In the genomic region with DNA sequence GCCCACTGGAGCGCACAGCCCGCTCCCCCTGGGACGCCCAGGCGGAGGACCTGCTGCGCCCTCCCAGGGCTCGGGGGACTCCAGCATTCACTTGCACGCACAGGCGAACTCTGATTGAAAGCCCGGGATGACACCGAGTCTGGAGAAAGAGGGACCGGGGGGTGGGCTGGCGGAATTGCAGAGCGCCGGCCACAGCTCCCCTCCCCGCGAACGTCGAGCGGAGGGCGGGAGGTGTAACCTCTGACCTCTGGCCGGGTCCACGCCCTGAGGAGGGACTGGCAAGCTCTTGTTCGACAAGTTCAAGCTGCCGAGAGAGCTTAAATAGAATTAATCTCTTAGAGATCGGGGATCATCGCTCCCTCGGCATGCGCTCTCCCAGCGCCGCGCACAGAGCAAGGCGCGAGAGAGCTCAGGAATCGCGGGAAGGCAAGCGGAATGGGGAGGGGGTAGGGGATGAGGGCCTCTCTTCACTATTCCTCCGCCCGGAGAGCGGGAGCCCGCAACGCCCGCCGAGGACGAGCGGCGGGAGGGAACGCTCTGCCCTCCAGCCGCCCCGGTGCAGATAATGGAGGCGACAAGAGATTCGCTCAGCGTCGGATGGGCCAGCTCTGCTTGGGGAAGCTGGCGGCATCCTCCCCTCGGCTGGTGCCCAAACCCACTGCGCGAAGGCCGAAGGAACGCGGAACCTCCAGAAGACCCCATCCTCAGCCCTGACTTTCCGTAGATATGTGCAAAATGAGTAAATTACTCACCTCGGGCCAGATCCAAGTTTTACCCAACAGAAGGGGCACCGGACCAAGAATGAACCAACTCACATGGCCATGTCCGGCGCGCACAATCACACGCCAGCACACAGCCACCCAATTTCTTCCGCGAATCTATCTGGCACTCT, we compare ENCODE assay signal across 9 cellular contexts. TPM values are rescaled to one million over a fixed set of nuclear protein-coding genes. Genes with fewer than 3 reads are reported as not detected.
A peak's percentile ranks its signal among the peaks of the same experiment; 100 is the strongest.
DNase-seq lines count a peak whose midpoint lies in the region; ATAC-seq and TF ChIP-seq lines count a peak whose summit lies in the region.
"Had no signal": no experiment of that assay in that cellular context is flagged by ENCODE, and none has a peak within 500 bp of the region (broad histone marks: within the 10 kb centered on the region; RNA-seq: fewer than 3 reads in every experiment).

No MANE protein-coding gene starts in this region.

- ATAC-seq in HG02884 (IDR thresholded peaks at IDR 0.05; ENCODE audit: unreplicated experiment), result no peak

- no peak overlapping the region for H3K4me2 ChIP-seq in osteoblast (ENCODE audit: insufficient read depth, low read length)

- intact Hi-C loops in tibial artery (cut with DNase I; ENCODE audit: low total_unique reads), result no loop called here

- H4K20me1 ChIP-seq in osteoblast (ENCODE audit: insufficient read depth, low read length), result no peaks in the 10 kb centered on the region

- TF ChIP-seq CTCF in coronary artery (IDR thresholded peaks at IDR 0.05), result no peak
- no peak for TF ChIP-seq CTCF in osteoblast (IDR thresholded peaks at IDR 0.05; ENCODE audit: extremely low read depth, low read depth, low read length)
- TF ChIP-seq CTCF in GM13976 (IDR thresholded peaks at IDR 0.05; ENCODE audit: borderline replicate concordance, control extremely low read depth, extremely low read depth, insufficient read depth, missing control alignments), result no peak
- TF ChIP-seq CTCF in tibial artery (IDR thresholded peaks at IDR 0.05), result no peak

- H3K4me3 ChIP-seq in HUES6 (ENCODE audit: low read depth, low read length) (peak overlapping the region; percentile 54), coronary artery (peak overlapping the region; percentile 56), osteoblast (ENCODE audit: insufficient read depth, low read length) (no peak overlapping the region), tibial artery (peak overlapping the region in 1 of 2 donors; percentile 10)

- in situ Hi-C loops in GM13976 (cut with MboI; ENCODE audit: low sequenced_read_pairs, unreplicated experiment), result no loop called here

- H3K9ac ChIP-seq in HUES6 (ENCODE audit: low read length), result no peak overlapping the region

- H3K79me2 ChIP-seq in osteoblast (ENCODE audit: insufficient read depth, low read length), result no peaks in the 10 kb centered on the region

- H3K27me3 ChIP-seq in HUES6 (ENCODE audit: control insufficient read depth, insufficient read depth, low read length), result peaks cover 100% of the 10 kb centered on the region
- H3K27me3 ChIP-seq in osteoblast (ENCODE audit: insufficient read depth, low read length), result peaks cover 100% of the 10 kb centered on the region
- H3K27me3 ChIP-seq in tibial artery, result peaks cover 0 to 99% of the 10 kb centered on the region in 2 donors

- peak; percentile 27 for DNase-seq in NCI-H345 (lab: John Stamatoyannopoulos, UW)
- no peak for DNase-seq in NCI-H345 treated with DMSO at 0.1 percent for 48 hours (lab: John Stamatoyannopoulos, UW; ENCODE audit: unreplicated experiment)
- no peak for DNase-seq in coronary artery (ENCODE audit: low spot score)
- peak; percentile 79 for DNase-seq in osteoblast (ENCODE audit: insufficient read length, low spot score, missing footprints)
- DNase-seq in GM13976 (ENCODE audit: low spot score), result no peak
- no peak for DNase-seq in tibial artery

- H3K36me3 ChIP-seq in HUES6 (ENCODE audit: control insufficient read depth, insufficient read depth, low read length), result no peaks in the 10 kb centered on the region
- H3K36me3 ChIP-seq in osteoblast (ENCODE audit: insufficient read depth, low read length), result no peaks in the 10 kb centered on the region
- H3K36me3 ChIP-seq in tibial artery, result no peaks in the 10 kb centered on the region

- H2AFZ ChIP-seq in osteoblast (ENCODE audit: low read length), result no peak overlapping the region

- H3K4me1 ChIP-seq in HUES6 (ENCODE audit: control insufficient read depth, insufficient read depth, low read length) (peaks cover 51% of the 10 kb centered on the region), osteoblast (ENCODE audit: insufficient read depth, low read length) (no peaks in the 10 kb centered on the region), tibial artery (peaks cover 0 to 56% (median 46%) of the 10 kb centered on the region in 4 donors)

- H3K9me3 ChIP-seq in HUES6 (ENCODE audit: control insufficient read depth, insufficient read depth, low read depth, low read length) (no peaks in the 10 kb centered on the region), osteoblast (ENCODE audit: low read depth, low read length) (no peaks in the 10 kb centered on the region), tibial artery (no peaks in the 10 kb centered on the region)

- H3K27ac ChIP-seq in HUES6 (ENCODE audit: low read depth, low read length), result no peak overlapping the region
- no peak overlapping the region for H3K27ac ChIP-seq in coronary artery
- H3K27ac ChIP-seq in osteoblast (ENCODE audit: low read depth, low read length), result no peak overlapping the region
- no peak overlapping the region for H3K27ac ChIP-seq in tibial artery

RNA-seq across cellular contexts. Expression of a gene that starts 0.8 kb away (rescaled TPM):
- total RNA-seq in osteoblast, result not detected in 2 replicates
- total RNA-seq: myocyte had no signal

Comparison
In these comparisons a context has a peak if more than half of its experiments do, and no peak if none do; other contexts are left out.
1. DNase-seq: peak in NCI-H345 (single experiment) and osteoblast (single experiment); none in NCI-H345 treated with DMSO at 0.1 percent for 48 hours (single experiment), coronary artery (single experiment), GM13976 (single experiment) and tibial artery (0 of 2).